Comparison of ENCODE assay signal across 11 cellular contexts in genomic region chr10:14645239-14645960, GRCh38.
A peak's percentile ranks its signal among the peaks of the same experiment; 100 is the strongest.
DNase-seq lines count a peak whose midpoint lies in the region; ATAC-seq lines count a peak whose summit lies in the region.
"Had no signal": no experiment of that assay in that cellular context is flagged by ENCODE, and none has a peak within 500 bp of the region (broad histone marks: within the 10 kb centered on the region; RNA-seq: fewer than 3 reads in every experiment).

No MANE protein-coding gene starts in this region.

- peaks cover 37 to 68% (median 63%) of the 10 kb centered on the region in 3 donors for H3K4me1 Mint-ChIP-seq in naive B cell

- H3K27ac Mint-ChIP-seq in naive B cell: peak overlapping the region; percentile 48 to 96 (median 84)

- peaks cover 0 to 8% (median 4%) of the 10 kb centered on the region in 7 donors for H3K9me3 Mint-ChIP-seq in naive B cell

- DNase-seq in naive B cell (peak; percentile 46), NCI-H1417 (lab: John Stamatoyannopoulos, UW) (no peak), NCI-H2107 treated with DMSO at 0.1 percent for 48 hours (lab: John Stamatoyannopoulos, UW; ENCODE audit: unreplicated experiment) (no peak), CD1c-positive myeloid dendritic cell (ENCODE audit: extremely low spot score) (no peak)
- DNase-seq: mammary epithelial cell, NCI-H1694 treated with DMSO at 0.1 percent for 48 hours, right lobe of liver had no signal

- no peaks in the 10 kb centered on the region for H3K27me3 Mint-ChIP-seq in naive B cell

- ATAC-seq in GM18498 (IDR thresholded peaks at IDR 0.05; ENCODE audit: unreplicated experiment) (peak; percentile 31), GM19467 (IDR thresholded peaks at IDR 0.05; ENCODE audit: unreplicated experiment) (peak; percentile 36), HG03442 (IDR thresholded peaks at IDR 0.05; ENCODE audit: unreplicated experiment) (peak; percentile 29), naive B cell (ENCODE audit: low read depth in 2 of 2) (peak in 1 of 2 donors; percentile 6)
- ATAC-seq: right lobe of liver, Right ventricle myocardium inferior had no signal

- no peaks in the 10 kb centered on the region for H3K36me3 Mint-ChIP-seq in naive B cell

- peak overlapping the region in 7 of 8 donors; percentile 42 to 82 (median 47) for H3K4me3 Mint-ChIP-seq in naive B cell
